16 cellular contexts compared by ENCODE assay signal in the genomic region with DNA sequence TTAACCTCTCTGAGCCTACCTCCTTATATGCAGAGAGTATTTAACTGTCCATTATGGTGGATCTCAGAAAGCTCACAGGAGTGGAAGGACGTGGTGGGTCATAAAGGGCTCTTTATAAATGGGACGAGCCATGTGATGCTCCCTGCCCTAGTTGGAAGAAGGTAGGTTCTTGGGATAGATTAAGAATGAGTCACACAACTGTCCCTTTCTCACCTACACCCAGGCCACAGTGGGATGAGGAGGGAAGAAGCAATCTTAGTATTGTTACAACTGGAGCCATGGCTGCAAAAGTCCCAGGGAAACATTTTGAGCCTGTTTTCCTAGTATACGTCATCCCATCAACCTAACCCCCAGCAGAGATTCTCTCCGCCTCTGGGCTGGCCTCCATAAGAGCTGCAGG.
A peak's percentile ranks its signal among the peaks of the same experiment; 100 is the strongest.
DNase-seq lines count a peak whose midpoint lies in the region; ATAC-seq and TF ChIP-seq lines count a peak whose summit lies in the region.
"Had no signal": no experiment of that assay in that cellular context is flagged by ENCODE, and none has a peak within 500 bp of the region (broad histone marks: within the 10 kb centered on the region; RNA-seq: fewer than 3 reads in every experiment).

No MANE protein-coding gene starts in this region.

- no peaks in the 10 kb centered on the region for H3K79me1 ChIP-seq in mesenchymal stem cell (replicated peaks; ENCODE audit: low read length, poor library complexity, severe bottlenecking)

- H3K9me3 ChIP-seq in mesenchymal stem cell (ENCODE audit: control insufficient read depth, low read length) (no peaks in the 10 kb centered on the region), right lobe of liver (no peaks in the 10 kb centered on the region)
- H3K9me3 ChIP-seq: A549, BE2C had no signal

- no peak overlapping the region for H3K14ac ChIP-seq in mesenchymal stem cell (ENCODE audit: low read length in 2 of 2)

- no peak overlapping the region for H2BK5ac ChIP-seq in mesenchymal stem cell (ENCODE audit: low read depth, low read length, poor library complexity, severe bottlenecking)

- intact Hi-C loops in right lobe of liver (cut with DNase I): no loop called here

- H3K27ac ChIP-seq in mesenchymal stem cell (ENCODE audit: low read length, poor library complexity, severe bottlenecking) (no peak overlapping the region), right lobe of liver (no peak overlapping the region)
- H3K27ac ChIP-seq: C4-2B had no signal

- H2BK15ac ChIP-seq in mesenchymal stem cell (ENCODE audit: low read depth, poor library complexity, severe bottlenecking): peak overlapping the region; percentile 18

- no peaks in the 10 kb centered on the region for H3K4me1 Mint-ChIP-seq in activated naive CD8-positive, alpha-beta T cell treated with anti-CD3 and anti-CD28 coated beads, Interleukin-2, amount 50 U/mL, for 24 hours
- H3K4me1 Mint-ChIP-seq: CD4-positive, alpha-beta memory T cell; H9 had no signal

- H3K27me3 ChIP-seq in mesenchymal stem cell (ENCODE audit: control insufficient read depth in 1 of 2, insufficient read depth in 1 of 2, low read length in 2 of 2): no peaks in the 10 kb centered on the region
- H3K27me3 ChIP-seq in right lobe of liver: no peaks in the 10 kb centered on the region

- no peak overlapping the region for H4K91ac ChIP-seq in mesenchymal stem cell (ENCODE audit: low read length)

- no peak overlapping the region for H3K27ac Mint-ChIP-seq in activated naive CD8-positive, alpha-beta T cell treated with anti-CD3 and anti-CD28 coated beads, Interleukin-2, amount 50 U/mL, for 24 hours
- H3K27ac Mint-ChIP-seq: CD4-positive, alpha-beta memory T cell; H9 had no signal

- TF ChIP-seq CTCF in right lobe of liver (IDR thresholded peaks at IDR 0.05): no peak

- H3K36me3 ChIP-seq in mesenchymal stem cell (ENCODE audit: control insufficient read depth in 1 of 2, insufficient read depth in 2 of 2, low read depth in 1 of 2, low read length in 2 of 2) (no peaks in the 10 kb centered on the region), right lobe of liver (no peaks in the 10 kb centered on the region)
- H3K36me3 ChIP-seq: BE2C had no signal

- H4K8ac ChIP-seq in mesenchymal stem cell (ENCODE audit: low read length): no peak overlapping the region

- H3K4ac ChIP-seq in mesenchymal stem cell (ENCODE audit: low read depth in 1 of 2, low read length in 2 of 2): peak overlapping the region in 1 of 2 experiments; percentile 2

- peak overlapping the region; percentile 35 for H2AK5ac ChIP-seq in mesenchymal stem cell (ENCODE audit: low read length, severe bottlenecking)

- H3K4me3 Mint-ChIP-seq in activated naive CD8-positive, alpha-beta T cell treated with anti-CD3 and anti-CD28 coated beads, Interleukin-2, amount 50 U/mL, for 24 hours: no peak overlapping the region
- H3K4me3 Mint-ChIP-seq: CD4-positive, alpha-beta memory T cell; H9 had no signal

- no peak overlapping the region for H3K4me2 ChIP-seq in mesenchymal stem cell (ENCODE audit: low read length, poor library complexity, severe bottlenecking)
- H3K4me2 ChIP-seq: A549 had no signal

- no peak overlapping the region for H3K18ac ChIP-seq in mesenchymal stem cell (ENCODE audit: low read depth in 1 of 2, low read length in 2 of 2)

- 88% methylated on average over 4 of the region's 4 CpGs for whole genome bisulfite sequencing in mesenchymal stem cell
- WGBS in right lobe of liver (ENCODE audit: insufficient coverage, low coverage, low lambda C conversion rate, missing lambda C conversion rate): 67% methylated on average over 3 of the region's 4 CpGs

- H3K36me3 Mint-ChIP-seq in activated naive CD8-positive, alpha-beta T cell treated with anti-CD3 and anti-CD28 coated beads, Interleukin-2, amount 50 U/mL, for 24 hours (ENCODE audit: low read depth): no peaks in the 10 kb centered on the region
- H3K36me3 Mint-ChIP-seq: CD4-positive, alpha-beta memory T cell had no signal

- no peaks in the 10 kb centered on the region for H3K9me3 Mint-ChIP-seq in activated naive CD8-positive, alpha-beta T cell treated with anti-CD3 and anti-CD28 coated beads, Interleukin-2, amount 50 U/mL, for 24 hours
- H3K9me3 Mint-ChIP-seq: CD4-positive, alpha-beta memory T cell; H9 had no signal

- no peak overlapping the region for H2AFZ ChIP-seq in mesenchymal stem cell (ENCODE audit: low read depth, low read length)

- no peak for TF ChIP-seq POLR2A in right lobe of liver (IDR thresholded peaks at IDR 0.05)

- H3K23ac ChIP-seq in mesenchymal stem cell (ENCODE audit: low read length in 2 of 2): no peak overlapping the region

- peaks cover 5% of the 10 kb centered on the region for H3K27me3 Mint-ChIP-seq in activated naive CD8-positive, alpha-beta T cell treated with anti-CD3 and anti-CD28 coated beads, Interleukin-2, amount 50 U/mL, for 24 hours

- peak; percentile 34 for DNase-seq in HT-29 (ENCODE audit: low spot score)
- peak; percentile 43 for DNase-seq in RPMI7951 (ENCODE audit: low read depth)
- DNase-seq in mesenchymal stem cell: no peak
- DNase-seq in activated naive CD8-positive, alpha-beta T cell treated with anti-CD3 and anti-CD28 coated beads, Interleukin-2, amount 50 U/mL, for 24 hours: no peak
- no peak for DNase-seq in activated CD4-positive, alpha-beta T cell treated with anti-CD3 and anti-CD28 coated beads for 4 hours
- DNase-seq in right lobe of liver: no peak
- DNase-seq: BE2C; CD4-positive, alpha-beta memory T cell; DMS79; EL; GOT3; H9 had no signal

- H3K4me3 ChIP-seq in mesenchymal stem cell (ENCODE audit: insufficient read depth in 1 of 2, low read depth in 1 of 2, low read length in 2 of 2): no peak overlapping the region
- no peak overlapping the region for H3K4me3 ChIP-seq in right lobe of liver
- H3K4me3 ChIP-seq: A549 had no signal

- H2BK12ac ChIP-seq in mesenchymal stem cell (ENCODE audit: low read length in 2 of 2): no peak overlapping the region

- H3K9ac ChIP-seq in mesenchymal stem cell (ENCODE audit: low read length): no peak overlapping the region

- no peak overlapping the region for H2BK120ac ChIP-seq in mesenchymal stem cell (ENCODE audit: low read depth, low read length)

- no peak for ATAC-seq in activated naive CD8-positive, alpha-beta T cell treated with anti-CD3 and anti-CD28 coated beads, Interleukin-2, amount 50 U/mL, for 24 hours
- ATAC-seq in right lobe of liver (no peak), GM19351 (IDR thresholded peaks at IDR 0.05; ENCODE audit: unreplicated experiment) (no peak)
- ATAC-seq: HepG2 had no signal

- H3K4me1 ChIP-seq in mesenchymal stem cell (ENCODE audit: control insufficient read depth, insufficient read depth, low read depth, low read length) (peaks cover 30% of the 10 kb centered on the region), right lobe of liver (peaks cover 0 to 5% (median 0%) of the 10 kb centered on the region in 4 donors)
- H3K4me1 ChIP-seq: BE2C had no signal

Comparison
In these comparisons a context has a peak if more than half of its experiments do, and no peak if none do; other contexts are left out.
1. DNase-seq: peak in HT-29 (single experiment) and RPMI7951 (single experiment); none in mesenchymal stem cell (single experiment), activated naive CD8-positive, alpha-beta T cell treated with anti-CD3 and anti-CD28 coated beads, Interleukin-2, amount 50 U/mL, for 24 hours (single experiment), activated CD4-positive, alpha-beta T cell treated with anti-CD3 and anti-CD28 coated beads for 4 hours (0 of 2) and right lobe of liver (0 of 3).